2 cellular contexts compared by ENCODE assay signal in genomic region chr7:1670894-1671875, GRCh38.
TF ChIP-seq lines count a peak whose summit lies in the region.

No MANE protein-coding gene starts in this region.

TF ChIP-seq in SK-N-SH, 30 proteins besides CTCF, POLR2A, EP300 and RAD21 (continued from another document):
- no peak for TF ChIP-seq ZBTB33 (IDR thresholded peaks at IDR 0.05; ENCODE audit: borderline replicate concordance, low read depth)
- no peak for TF ChIP-seq CHD2 (IDR thresholded peaks at IDR 0.05; ENCODE audit: low read length, partially characterized antibody)
- TF ChIP-seq RXRA (IDR thresholded peaks at IDR 0.05; ENCODE audit: borderline replicate concordance, low read depth), result no peak
- no peak for TF ChIP-seq TEAD4 (IDR thresholded peaks at IDR 0.05; ENCODE audit: borderline replicate concordance, insufficient read depth)

TF ChIP-seq in SK-N-SH treated with all-trans-retinoic acid at 6 μM for 48 hours, 23 proteins besides CTCF, POLR2A, EP300 and RAD21 (continued from another document):
- TF ChIP-seq TSHZ2 (CRISPR knock-in tag; IDR thresholded peaks at IDR 0.05), result no peak
